ENCODE assay signal across 23 cellular contexts in the genomic region with DNA sequence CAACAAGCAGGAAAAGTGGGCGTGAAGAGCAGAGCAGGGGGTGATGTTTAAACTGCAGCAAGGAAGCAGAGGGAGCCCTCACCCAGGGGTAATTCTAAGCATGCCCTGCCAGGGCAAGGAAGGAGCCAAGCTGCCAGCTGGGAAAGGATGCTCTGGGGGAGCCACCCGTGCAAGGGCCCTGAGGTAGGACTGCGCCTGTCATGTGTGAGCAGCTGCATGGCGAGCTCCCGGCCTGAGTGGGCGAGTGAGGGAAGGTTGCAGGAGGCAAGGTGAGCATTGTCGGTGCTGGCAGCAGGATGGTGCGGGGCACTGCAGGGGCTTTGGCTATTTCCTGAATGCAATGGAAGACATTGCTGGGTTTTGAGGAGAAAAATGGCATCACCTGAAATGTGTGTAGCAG.
"Had no signal": no experiment of that assay in that cellular context is flagged by ENCODE, and none has a peak within 500 bp of the region (broad histone marks: within the 10 kb centered on the region; RNA-seq: fewer than 3 reads in every experiment).

No MANE protein-coding gene starts in this region.

- ATAC-seq: activated naive CD4-positive, alpha-beta T cell treated with anti-CD3 and anti-CD28 coated beads, Interleukin-2, amount 50 U/mL, for 72 hours; activated naive CD8-positive, alpha-beta T cell treated with anti-CD3 and anti-CD28 coated beads, Interleukin-2, amount 50 U/mL, for 24 hours; activated T-cell treated with anti-CD3 and anti-CD28 coated beads, Interleukin-2, amount 50 U/mL, for 4 hours; PC-3; T-helper 17 cell; WTC11 had no signal

- H3K4me3 ChIP-seq: cardiac muscle cell, MG63 had no signal

- H3K9me3 ChIP-seq: MG63 had no signal

- H3K36me3 ChIP-seq: brain microvascular endothelial cell, cardiac muscle cell, MG63 had no signal

- H3K27ac ChIP-seq: brain microvascular endothelial cell, cardiac muscle cell had no signal

- DNase-seq: activated CD4-positive, alpha-beta T cell treated with anti-CD3 and anti-CD28 coated beads for 48 hours; activated CD4-positive, alpha-beta T cell treated with anti-CD3 and anti-CD28 coated beads, Interleukin-2, amount 50 U/mL, for 4 hours; activated CD4-positive, CD25-positive, alpha-beta regulatory T cell treated with anti-CD3 and anti-CD28 coated beads, Interleukin-2, amount 50 U/mL, for 72 hours; activated CD8-positive, alpha-beta memory T cell treated with anti-CD3 and anti-CD28 coated beads for 24 hours; activated effector memory CD4-positive, alpha-beta T cell treated with anti-CD3 and anti-CD28 coated beads, Interleukin-2, amount 50 U/mL, for 16 hours; activated naive CD4-positive, alpha-beta T cell treated with Interleukin-2 at 50 U/mL for 16 hours; activated naive CD8-positive, alpha-beta T cell treated with anti-CD3 and anti-CD28 coated beads, Interleukin-2, amount 50 U/mL, for 24 hours; activated T-cell treated with anti-CD3 and anti-CD28 coated beads, Interleukin-2, amount 50 U/mL, for 4 hours; amniotic stem cell; brain microvascular endothelial cell; MG63; NCI-H1105; NCI-H1436; NCI-H1694 treated with DMSO at 0.1 percent for 48 hours; NCI-H2029 treated with DMSO at 0.1 percent for 48 hours; NCI-H510A treated with DMSO at 0.1 percent for 48 hours; PC-3; SHP77 treated with DMSO at 0.1 percent for 48 hours; T-helper 17 cell; T-helper 9 cell had no signal

- H3K27me3 ChIP-seq: brain microvascular endothelial cell, cardiac muscle cell, MG63 had no signal
